Comparison of ENCODE assay signal across 1 cellular context in genomic region chr7:22202141-22202540, GRCh38.
TF ChIP-seq lines count a peak whose summit lies in the region.

No MANE protein-coding gene starts in this region.

TF ChIP-seq in endothelial cell of umbilical vein, 7 proteins besides CTCF, POLR2A, EP300 and RAD21:
- no peak for TF ChIP-seq MAX (IDR thresholded peaks at IDR 0.05; ENCODE audit: insufficient read depth, insufficient read length)
- no peak for TF ChIP-seq FOS (IDR thresholded peaks at IDR 0.05; ENCODE audit: borderline replicate concordance, insufficient read depth, low read length)
- no peak for TF ChIP-seq MYC (IDR thresholded peaks at IDR 0.05; ENCODE audit: low read depth, low read length)
- no peak for TF ChIP-seq EZH2 (IDR thresholded peaks at IDR 0.05; ENCODE audit: borderline replicate concordance, low read depth, low read length, severe bottlenecking)
- no peak for TF ChIP-seq JUN (IDR thresholded peaks at IDR 0.05; ENCODE audit: borderline replicate concordance, insufficient read depth, insufficient read length, low read depth)
- TF ChIP-seq GATA2 (IDR thresholded peaks at IDR 0.05; ENCODE audit: insufficient read depth, insufficient read length, low read depth, low read length), result peak; percentile 39
- no peak for TF ChIP-seq POLR2AphosphoS5 (IDR thresholded peaks at IDR 0.05; ENCODE audit: insufficient read depth, low read depth, low read length)
